16 cellular contexts compared by ENCODE assay signal in the genomic region with DNA sequence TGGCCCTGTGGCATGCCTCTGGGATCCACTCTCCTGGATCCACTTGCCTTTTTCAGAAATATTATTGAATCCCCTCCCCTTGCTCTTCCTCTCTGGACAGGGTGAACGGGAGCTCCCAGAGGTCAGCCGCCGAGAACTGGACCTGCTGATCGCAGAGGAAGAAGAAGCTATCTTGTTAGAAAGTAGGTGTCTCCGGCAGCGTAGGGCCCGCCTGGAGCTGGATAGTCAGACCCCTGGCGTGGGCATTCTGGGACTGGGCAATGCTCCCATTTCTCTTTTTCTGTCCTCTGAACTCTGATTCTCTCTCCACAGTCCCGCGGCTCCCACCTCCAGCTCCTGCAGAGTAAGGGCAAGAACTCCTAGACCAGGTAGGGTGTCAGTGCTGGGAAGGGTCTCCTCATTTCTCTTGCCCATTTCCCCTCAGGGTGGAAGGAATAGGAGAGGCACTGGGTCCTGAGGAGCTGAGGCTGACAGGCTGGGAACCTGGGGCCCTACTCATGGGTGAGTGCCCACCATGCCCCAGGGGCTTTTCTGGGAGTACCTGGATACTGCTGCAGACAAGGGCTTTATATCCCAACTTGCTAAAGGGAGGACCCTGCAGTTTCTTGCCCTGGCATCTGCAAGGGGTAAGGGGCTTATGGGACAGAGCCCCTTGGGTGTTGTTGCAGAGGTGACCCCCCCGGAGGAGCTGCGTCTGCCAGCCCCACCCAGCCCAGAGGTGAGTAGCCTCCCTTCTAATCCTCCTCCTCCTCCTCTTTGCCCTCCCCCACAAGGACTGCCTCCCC. TPM values are rescaled to one million over a fixed set of nuclear protein-coding genes. Genes with fewer than 3 reads are reported as not detected.
DNase-seq lines count a peak whose midpoint lies in the region; ATAC-seq, FAIRE-seq and TF ChIP-seq lines count a peak whose summit lies in the region.
"Had no signal": no experiment of that assay in that cellular context is flagged by ENCODE, and none has a peak within 500 bp of the region (broad histone marks: within the 10 kb centered on the region; RNA-seq: fewer than 3 reads in every experiment).

No MANE protein-coding gene starts in this region.

- TF ChIP-seq CTCF in HEK293 (tag by site-specific recombination; IDR thresholded peaks at IDR 0.05): no peak
- TF ChIP-seq CTCF in kidney (IDR thresholded peaks at IDR 0.05; ENCODE audit: borderline replicate concordance, extremely low read depth, insufficient read depth): no peak

- H3K9me3 Mint-ChIP-seq in activated naive CD8-positive, alpha-beta T cell (ENCODE audit: low read depth): no peaks in the 10 kb centered on the region
- H3K9me3 Mint-ChIP-seq in activated naive CD8-positive, alpha-beta T cell treated with anti-CD3 and anti-CD28 coated beads, Interleukin-2, amount 50 U/mL, for 24 hours: no peaks in the 10 kb centered on the region
- H3K9me3 Mint-ChIP-seq in stimulated activated naive B cell treated with anti-CD40 and anti-IgM and Interleukin-4, amounts not matched to agents 10 μg/mL and 1 μg/mL and 100 μg/mL, for 72 hours: no peaks in the 10 kb centered on the region
- H3K9me3 Mint-ChIP-seq: H9 had no signal

- intact Hi-C loops in kidney (cut with DNase I): no loop called here

- peak overlapping the region; percentile 37 for H3K27ac Mint-ChIP-seq in activated naive CD8-positive, alpha-beta T cell
- H3K27ac Mint-ChIP-seq in activated naive CD8-positive, alpha-beta T cell treated with anti-CD3 and anti-CD28 coated beads, Interleukin-2, amount 50 U/mL, for 24 hours: no peak overlapping the region
- H3K27ac Mint-ChIP-seq in stimulated activated naive B cell treated with anti-CD40 and anti-IgM and Interleukin-4, amounts not matched to agents 10 μg/mL and 1 μg/mL and 100 μg/mL, for 72 hours: peak overlapping the region; percentile 1

- no peak for FAIRE-seq in kidney (lab: Jason Lieb, UNC)
- FAIRE-seq: A204.1, RCC 7860 had no signal

- no peaks in the 10 kb centered on the region for H3K9me3 ChIP-seq in HEK293 (ENCODE audit: control insufficient read depth, insufficient read depth, low read depth, low read length)
- H3K9me3 ChIP-seq in kidney (ENCODE audit: control insufficient read depth in 1 of 2, low read length in 2 of 2): no peaks in the 10 kb centered on the region
- H3K9me3 ChIP-seq: BLaER1 treated with 17β-estradiol and CSF1 and Interleukin-3, amounts not matched to agents 10 nM and 100 nM had no signal

- CTCF ChIA-PET in HEK293 (lab: Yijun Ruan, JAX): no interaction called here

- no peak for ATAC-seq in activated naive CD8-positive, alpha-beta T cell treated with anti-CD3 and anti-CD28 coated beads, Interleukin-2, amount 50 U/mL, for 24 hours
- no peak for ATAC-seq in stimulated activated naive B cell treated with anti-CD40 and anti-IgM and Interleukin-4, amounts not matched to agents 10 μg/mL and 1 μg/mL and 100 μg/mL, for 72 hours (replicated peaks)

- no peak for DNase-seq in activated naive CD8-positive, alpha-beta T cell treated with anti-CD3 and anti-CD28 coated beads, Interleukin-2, amount 50 U/mL, for 24 hours
- DNase-seq in kidney (peak; percentile 60), ureter (ENCODE audit: low spot score) (no peak), NCI-H1694 treated with DMSO at 0.1 percent for 48 hours (lab: John Stamatoyannopoulos, UW) (no peak)
- no peak for DNase-seq in stimulated activated naive B cell treated with anti-CD40 and anti-IgM and Interleukin-4, amounts not matched to agents 10 μg/mL and 1 μg/mL and 100 μg/mL, for 72 hours
- DNase-seq: DMS 273 treated with DMSO at 0.1 percent for 48 hours, H9, NCI-H1105 treated with DMSO at 0.1 percent for 48 hours, NCI-H187 treated with DMSO at 0.1 percent for 48 hours, NCI-H69, SHP77 treated with DMSO at 0.1 percent for 48 hours had no signal

- H3K9ac ChIP-seq in kidney (ENCODE audit: low read length in 2 of 2): no peak overlapping the region

- no peaks in the 10 kb centered on the region for H3K27me3 Mint-ChIP-seq in activated naive CD8-positive, alpha-beta T cell
- H3K27me3 Mint-ChIP-seq in activated naive CD8-positive, alpha-beta T cell treated with anti-CD3 and anti-CD28 coated beads, Interleukin-2, amount 50 U/mL, for 24 hours: no peaks in the 10 kb centered on the region
- no peaks in the 10 kb centered on the region for H3K27me3 Mint-ChIP-seq in stimulated activated naive B cell treated with anti-CD40 and anti-IgM and Interleukin-4, amounts not matched to agents 10 μg/mL and 1 μg/mL and 100 μg/mL, for 72 hours

- no peak overlapping the region for H3K4me3 Mint-ChIP-seq in activated naive CD8-positive, alpha-beta T cell
- no peak overlapping the region for H3K4me3 Mint-ChIP-seq in activated naive CD8-positive, alpha-beta T cell treated with anti-CD3 and anti-CD28 coated beads, Interleukin-2, amount 50 U/mL, for 24 hours
- no peak overlapping the region for H3K4me3 Mint-ChIP-seq in stimulated activated naive B cell treated with anti-CD40 and anti-IgM and Interleukin-4, amounts not matched to agents 10 μg/mL and 1 μg/mL and 100 μg/mL, for 72 hours
- H3K4me3 Mint-ChIP-seq: H9 had no signal

- peaks cover 10% of the 10 kb centered on the region for H3K4me1 Mint-ChIP-seq in activated naive CD8-positive, alpha-beta T cell (ENCODE audit: low read depth)
- peaks cover 6% of the 10 kb centered on the region for H3K4me1 Mint-ChIP-seq in activated naive CD8-positive, alpha-beta T cell treated with anti-CD3 and anti-CD28 coated beads, Interleukin-2, amount 50 U/mL, for 24 hours
- peaks cover 17 to 35% of the 10 kb centered on the region in 2 donors for H3K4me1 Mint-ChIP-seq in stimulated activated naive B cell treated with anti-CD40 and anti-IgM and Interleukin-4, amounts not matched to agents 10 μg/mL and 1 μg/mL and 100 μg/mL, for 72 hours

- H3K4me1 ChIP-seq in HEK293 (ENCODE audit: control insufficient read depth, insufficient read depth, low read length) (no peaks in the 10 kb centered on the region), kidney (ENCODE audit: control insufficient read depth in 1 of 2, insufficient read depth in 1 of 2, low read depth in 1 of 2, low read length in 2 of 2) (peaks cover 15 to 18% of the 10 kb centered on the region in 2 donors)

- H3K4me3 ChIP-seq in HEK293 (ENCODE audit: low read depth, low read length) (no peak overlapping the region), kidney (ENCODE audit: low read length in 2 of 2) (no peak overlapping the region)
- H3K4me3 ChIP-seq: BLaER1 treated with 17β-estradiol and CSF1 and Interleukin-3, amounts not matched to agents 10 nM and 100 nM had no signal

- H3K36me3 ChIP-seq in HEK293 (ENCODE audit: control insufficient read depth in 2 of 2, insufficient read depth in 1 of 2, low read length in 2 of 2): peaks cover 0 to 61% of the 10 kb centered on the region in 2 experiments; a peak in 2 of 3 replicates
- peaks cover 6 to 9% of the 10 kb centered on the region in 2 donors for H3K36me3 ChIP-seq in kidney (ENCODE audit: control insufficient read depth in 1 of 2, insufficient read depth in 2 of 2, low read length in 2 of 2)

- POLR2A ChIA-PET in HEK293 (lab: Yijun Ruan, JAX): interaction anchor here (0.9 to 1.3 kb wide), 3 partner anchors 16 to 62 kb away, joined by 3 to 4 read pairs (median 4); a partner anchor contains a TSS

- H3K36me3 Mint-ChIP-seq in activated naive CD8-positive, alpha-beta T cell: no peaks in the 10 kb centered on the region
- peaks cover 19% of the 10 kb centered on the region for H3K36me3 Mint-ChIP-seq in activated naive CD8-positive, alpha-beta T cell treated with anti-CD3 and anti-CD28 coated beads, Interleukin-2, amount 50 U/mL, for 24 hours (ENCODE audit: low read depth)
- H3K36me3 Mint-ChIP-seq in stimulated activated naive B cell treated with anti-CD40 and anti-IgM and Interleukin-4, amounts not matched to agents 10 μg/mL and 1 μg/mL and 100 μg/mL, for 72 hours: peaks cover 30 to 44% of the 10 kb centered on the region in 2 donors

- H3K27ac ChIP-seq in HEK293 (ENCODE audit: extremely low read depth, low read depth, low read length): 0 out of 2 replicates have a peak overlapping the region, but pooled peaks have one; percentile 9
- H3K27ac ChIP-seq in kidney (ENCODE audit: low read depth in 2 of 2, low read length in 2 of 2): no peak overlapping the region
- H3K27ac ChIP-seq: BLaER1 treated with 17β-estradiol and CSF1 and Interleukin-3, amounts not matched to agents 10 nM and 100 nM had no signal

TF ChIP-seq in HEK293, 187 proteins besides CTCF, POLR2A, EP300 and RAD21:
- no peak for TF ChIP-seq GLIS2 (tag by site-specific recombination; IDR thresholded peaks at IDR 0.05)

RNA-seq across cellular contexts. Expression of a gene that starts 5.4 kb away (rescaled TPM):
- total RNA-seq in kidney: 39.9 TPM
- 51.4 TPM for polyA plus RNA-seq in kidney (ENCODE audit: insufficient read depth, low read depth, low replicate concordance)
- total RNA-seq in ureter: 12.6 TPM

RNA-seq across cellular contexts. Expression of a gene that starts 11.4 kb away (rescaled TPM):
- 49.5 TPM for total RNA-seq in kidney
- polyA plus RNA-seq in kidney (ENCODE audit: insufficient read depth, low read depth, low replicate concordance): 22.2 TPM
- 69.1 TPM for total RNA-seq in ureter

RNA-seq across cellular contexts. Expression of a gene that starts 16.2 kb away (rescaled TPM):
- total RNA-seq in kidney (141 TPM), ureter (101 TPM)
- 88.9 TPM for polyA plus RNA-seq in kidney (ENCODE audit: insufficient read depth, low read depth, low replicate concordance)

RNA-seq across cellular contexts. Expression of a gene that starts 18.0 kb away (rescaled TPM):
- 83.6 TPM for total RNA-seq in kidney
- 41.1 TPM for polyA plus RNA-seq in kidney (ENCODE audit: insufficient read depth, low read depth, low replicate concordance)
- 42.9 TPM for total RNA-seq in ureter

RNA-seq across cellular contexts. Expression of a gene that starts 28.3 kb away (rescaled TPM):
- 0.38 TPM for total RNA-seq in kidney
- not detected for polyA plus RNA-seq in kidney (ENCODE audit: insufficient read depth, low read depth, low replicate concordance)
- total RNA-seq in ureter: 2.1 TPM
- total RNA-seq: H9 had no signal
